Comparison of ENCODE assay signal across 14 cellular contexts in the genomic region with DNA sequence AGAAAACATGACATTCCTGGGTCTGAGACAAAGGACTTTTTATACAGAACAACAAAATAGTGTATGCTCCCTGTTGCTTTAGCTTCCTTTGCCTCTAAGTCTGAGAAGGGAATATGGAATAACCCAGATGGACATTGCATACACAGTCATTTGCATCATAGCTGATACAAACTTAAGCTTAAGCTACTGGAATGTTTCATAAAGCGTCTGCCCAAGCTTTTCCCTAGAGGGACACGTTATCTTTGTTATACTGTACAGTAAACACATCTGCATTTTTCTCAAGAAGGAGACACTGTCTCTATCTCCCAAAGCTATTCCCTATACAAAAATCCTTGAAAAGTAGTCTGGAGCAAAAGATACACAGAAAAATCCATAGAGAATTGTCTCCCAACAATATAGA.
A peak's percentile ranks its signal among the peaks of the same experiment; 100 is the strongest.
DNase-seq lines count a peak whose midpoint lies in the region; ATAC-seq and TF ChIP-seq lines count a peak whose summit lies in the region.
"Had no signal": no experiment of that assay in that cellular context is flagged by ENCODE, and none has a peak within 500 bp of the region (broad histone marks: within the 10 kb centered on the region; RNA-seq: fewer than 3 reads in every experiment).

No MANE protein-coding gene starts in this region.

- H4K91ac ChIP-seq in IMR-90 (ENCODE audit: insufficient read depth, low read depth, low read length) = no peak overlapping the region

- dilution Hi-C loops in IMR-90 (cut with HindIII; ENCODE audit: low sequenced_read_pairs, unreplicated experiment) = no loop called here

- H3K36me3 ChIP-seq in IMR-90 (ENCODE audit: control insufficient read depth, insufficient read depth, low read length) (no peaks in the 10 kb centered on the region), adipocyte (ENCODE audit: control insufficient read depth, insufficient read depth, low read length, severe bottlenecking) (no peaks in the 10 kb centered on the region), neural cell (ENCODE audit: insufficient read depth, low read length) (no peaks in the 10 kb centered on the region)
- H3K36me3 ChIP-seq: BLaER1 treated with 17β-estradiol and CSF1 and Interleukin-3, amounts not matched to agents 10 nM and 100 nM had no signal

- H3K23ac ChIP-seq in IMR-90 (ENCODE audit: low read depth, low read length) = no peak overlapping the region

- H3K18ac ChIP-seq in IMR-90 (ENCODE audit: low read depth, low read length) = no peak overlapping the region

- no TSS peak for BruUV-seq in IMR-90 (replicated peaks; lab: Mats Ljungman, UMichigan)

- H2AK9ac ChIP-seq in IMR-90 (replicated peaks; ENCODE audit: low read depth, low read length, poor library complexity) = no peak overlapping the region

- H3K4me1 ChIP-seq in IMR-90 (ENCODE audit: control insufficient read depth, insufficient read depth, low read length) (no peaks in the 10 kb centered on the region), adipocyte (ENCODE audit: control insufficient read depth, insufficient read depth, low read length) (peaks cover 8% of the 10 kb centered on the region)

- H3K9me2 ChIP-seq in neural cell (ENCODE audit: insufficient read depth, low read length) = no peaks in the 10 kb centered on the region

- H4K20me1 ChIP-seq in IMR-90 (ENCODE audit: insufficient read depth, low read length) (no peaks in the 10 kb centered on the region), neural cell (ENCODE audit: insufficient read depth) (no peaks in the 10 kb centered on the region)
- H4K20me1 ChIP-seq: BLaER1 treated with 17β-estradiol and CSF1 and Interleukin-3, amounts not matched to agents 10 nM and 100 nM had no signal

- H3K9me3 ChIP-seq in IMR-90 (ENCODE audit: control insufficient read depth, insufficient read depth, low read length) (no peaks in the 10 kb centered on the region; the same call in 1 of the 2 replicates), adipocyte (ENCODE audit: control insufficient read depth, low read length) (no peaks in the 10 kb centered on the region), neural cell (ENCODE audit: low read length) (no peaks in the 10 kb centered on the region)

- no peak for TF ChIP-seq RAD21 in IMR-90 (IDR thresholded peaks at IDR 0.05; ENCODE audit: low read length)
- TF ChIP-seq RAD21 in neural cell (conservative IDR thresholded peaks at IDR 0.05) = no peak

- no peak overlapping the region for H2AK5ac ChIP-seq in IMR-90 (ENCODE audit: low read depth, low read length)

- H3K14ac ChIP-seq in IMR-90 (replicated peaks; ENCODE audit: low read depth, low read length) = no peak overlapping the region

- TF ChIP-seq POLR2A in IMR-90 (IDR thresholded peaks at IDR 0.05; ENCODE audit: low read depth, low read length) = no peak

- H3K9me1 ChIP-seq in IMR-90 (ENCODE audit: insufficient read depth, low read length) = no peaks in the 10 kb centered on the region

- H3K56ac ChIP-seq in IMR-90 (ENCODE audit: extremely low read depth, insufficient read depth, low read length) = no peak overlapping the region

- TF ChIP-seq CTCF in IMR-90 (conservative IDR thresholded peaks at IDR 0.05; ENCODE audit: low read depth, low read length) = no peak
- no peak for TF ChIP-seq CTCF in fibroblast of pulmonary artery (IDR thresholded peaks at IDR 0.05; ENCODE audit: low read length, missing control alignments)
- TF ChIP-seq CTCF in neural cell (IDR thresholded peaks at IDR 0.05; ENCODE audit: poor library complexity, severe bottlenecking) = no peak

- H3K79me2 ChIP-seq in neural cell (replicated peaks; ENCODE audit: insufficient read depth, low read length) = no peaks in the 10 kb centered on the region

- H4K8ac ChIP-seq in IMR-90 (ENCODE audit: low read depth in 2 of 2, low read length in 2 of 2) = no peak overlapping the region

- H2AFZ ChIP-seq in IMR-90 (replicated peaks; ENCODE audit: low read length, poor library complexity) (no peak overlapping the region), neural cell (ENCODE audit: low read depth, low read length) (no peak overlapping the region)

- no peaks in the 10 kb centered on the region for H3K79me1 ChIP-seq in IMR-90 (ENCODE audit: low read depth in 1 of 2, low read length in 2 of 2)

- H3K27ac ChIP-seq in IMR-90 (ENCODE audit: insufficient read depth, low read length) (no peak overlapping the region), neural cell (ENCODE audit: low read length) (no peak overlapping the region)
- H3K27ac ChIP-seq: BLaER1 treated with 17β-estradiol and CSF1 and Interleukin-3, amounts not matched to agents 10 nM and 100 nM had no signal

- no peaks in the 10 kb centered on the region for H3F3A ChIP-seq in neural cell (ENCODE audit: insufficient read depth, low read length, poor library complexity, severe bottlenecking)

- ATAC-seq in IMR-90 (ENCODE audit: low read depth) (peak; percentile 44; the same call in 1 of the 2 replicates), HG03097 (IDR thresholded peaks at IDR 0.05; ENCODE audit: low FRiP score, unreplicated experiment) (no peak), HG02938 (IDR thresholded peaks at IDR 0.05; ENCODE audit: unreplicated experiment) (no peak)

- H3K4me2 ChIP-seq in IMR-90 (ENCODE audit: low read depth, low read length) (no peak overlapping the region), neural cell (ENCODE audit: low read length) (no peak overlapping the region)
- H3K4me2 ChIP-seq: BLaER1 treated with 17β-estradiol and CSF1 and Interleukin-3, amounts not matched to agents 10 nM and 100 nM had no signal

- no peaks in the 10 kb centered on the region for H3K27me3 ChIP-seq in IMR-90 (ENCODE audit: control insufficient read depth, insufficient read depth, low read length)
- H3K27me3 ChIP-seq in adipocyte (replicated peaks; ENCODE audit: control insufficient read depth, insufficient read depth, low read length) = no peaks in the 10 kb centered on the region
- H3K27me3 ChIP-seq in neural cell (ENCODE audit: insufficient read depth, low read depth, low read length) = no peaks in the 10 kb centered on the region
- H3K27me3 ChIP-seq: BLaER1 treated with 17β-estradiol and CSF1 and Interleukin-3, amounts not matched to agents 10 nM and 100 nM had no signal

- intact Hi-C loops in IMR-90 (cut with micrococcal nuclease) = no loop called here

- in situ Hi-C loops in IMR-90 (cut with MboI; ENCODE audit: low sequenced_read_pairs) = no loop called here

- POLR2A ChIA-PET in IMR-90 (lab: Charles Lee; ENCODE audit: unreplicated experiment) = no interaction called here

- no CpG with 5 or more reads among the region's 2 CpGs for WGBS in IMR-90 (ENCODE audit: extremely low coverage in 2 of 2, insufficient read length in 1 of 2), 2 experiments

- H2BK120ac ChIP-seq in IMR-90 (ENCODE audit: low read depth, low read length) = no peak overlapping the region

- no peak overlapping the region for H4K5ac ChIP-seq in IMR-90 (ENCODE audit: low read depth, low read length)

- H2BK15ac ChIP-seq in IMR-90 (ENCODE audit: low read depth, low read length) = no peak overlapping the region

- DNase-seq in IMR-90 (no peak), adipocyte (ENCODE audit: low read depth) (peak; percentile 7), fibroblast of pulmonary artery (ENCODE audit: low read depth) (peak; percentile 43), cerebellar cortex (ENCODE audit: low spot score) (no peak)
- DNase-seq: ACHN; CD4-positive, CD25-positive, alpha-beta regulatory T cell; DMS53; GF-D8; HCEC 1CT; HFFc6 had no signal

- H3K4me3 ChIP-seq in IMR-90 (ENCODE audit: insufficient read depth, low read depth, low read length) (no peak overlapping the region), adipocyte (ENCODE audit: low read length) (no peak overlapping the region), fibroblast of pulmonary artery (replicated peaks; ENCODE audit: low read depth, low read length) (no peak overlapping the region), neural cell (ENCODE audit: low read length) (no peak overlapping the region)
- H3K4me3 ChIP-seq: BLaER1 treated with 17β-estradiol and CSF1 and Interleukin-3, amounts not matched to agents 10 nM and 100 nM had no signal

- no peak for TF ChIP-seq EP300 in neural cell (conservative IDR thresholded peaks at IDR 0.05; ENCODE audit: poor library complexity, severe bottlenecking)

- CTCF ChIA-PET in IMR-90 (lab: Yijun Ruan, JAX) = no interaction called here

- H2BK20ac ChIP-seq in IMR-90 (ENCODE audit: low read depth, low read length) = no peak overlapping the region

- H3K9ac ChIP-seq in IMR-90 (ENCODE audit: low read depth, low read length) (no peak overlapping the region), adipocyte (ENCODE audit: low read length) (no peak overlapping the region), neural cell (ENCODE audit: low read length) (no peak overlapping the region)
- H3K9ac ChIP-seq: BLaER1 treated with 17β-estradiol and CSF1 and Interleukin-3, amounts not matched to agents 10 nM and 100 nM had no signal

- H2BK5ac ChIP-seq in IMR-90 (ENCODE audit: low read depth, low read length, poor library complexity, severe bottlenecking) = no peak overlapping the region

- H3K4ac ChIP-seq in IMR-90 (ENCODE audit: low read depth, low read length) = no peak overlapping the region

TF ChIP-seq in IMR-90, 13 proteins besides CTCF, POLR2A, EP300 and RAD21 (continues in another document):
- TF ChIP-seq, protein P1, sequence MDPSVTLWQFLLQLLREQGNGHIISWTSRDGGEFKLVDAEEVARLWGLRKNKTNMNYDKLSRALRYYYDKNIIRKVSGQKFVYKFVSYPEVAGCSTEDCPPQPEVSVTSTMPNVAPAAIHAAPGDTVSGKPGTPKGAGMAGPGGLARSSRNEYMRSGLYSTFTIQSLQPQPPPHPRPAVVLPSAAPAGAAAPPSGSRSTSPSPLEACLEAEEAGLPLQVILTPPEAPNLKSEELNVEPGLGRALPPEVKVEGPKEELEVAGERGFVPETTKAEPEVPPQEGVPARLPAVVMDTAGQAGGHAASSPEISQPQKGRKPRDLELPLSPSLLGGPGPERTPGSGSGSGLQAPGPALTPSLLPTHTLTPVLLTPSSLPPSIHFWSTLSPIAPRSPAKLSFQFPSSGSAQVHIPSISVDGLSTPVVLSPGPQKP (IDR thresholded peaks at IDR 0.05; ENCODE audit: borderline replicate concordance, low read depth, low read length) = no peak
- TF ChIP-seq MAFK (IDR thresholded peaks at IDR 0.05; ENCODE audit: low read depth, low read length) (no peak), CHD1 (IDR thresholded peaks at IDR 0.05; ENCODE audit: low read depth, low read length) (no peak)

Comparison
In these comparisons a context has a peak if more than half of its experiments do, and no peak if none do; other contexts are left out.
1. DNase-seq: peak in adipocyte (single experiment) and fibroblast of pulmonary artery (single experiment); none in IMR-90 (single experiment) and cerebellar cortex (single experiment).